7 cellular contexts compared by ENCODE assay signal in the genomic region with DNA sequence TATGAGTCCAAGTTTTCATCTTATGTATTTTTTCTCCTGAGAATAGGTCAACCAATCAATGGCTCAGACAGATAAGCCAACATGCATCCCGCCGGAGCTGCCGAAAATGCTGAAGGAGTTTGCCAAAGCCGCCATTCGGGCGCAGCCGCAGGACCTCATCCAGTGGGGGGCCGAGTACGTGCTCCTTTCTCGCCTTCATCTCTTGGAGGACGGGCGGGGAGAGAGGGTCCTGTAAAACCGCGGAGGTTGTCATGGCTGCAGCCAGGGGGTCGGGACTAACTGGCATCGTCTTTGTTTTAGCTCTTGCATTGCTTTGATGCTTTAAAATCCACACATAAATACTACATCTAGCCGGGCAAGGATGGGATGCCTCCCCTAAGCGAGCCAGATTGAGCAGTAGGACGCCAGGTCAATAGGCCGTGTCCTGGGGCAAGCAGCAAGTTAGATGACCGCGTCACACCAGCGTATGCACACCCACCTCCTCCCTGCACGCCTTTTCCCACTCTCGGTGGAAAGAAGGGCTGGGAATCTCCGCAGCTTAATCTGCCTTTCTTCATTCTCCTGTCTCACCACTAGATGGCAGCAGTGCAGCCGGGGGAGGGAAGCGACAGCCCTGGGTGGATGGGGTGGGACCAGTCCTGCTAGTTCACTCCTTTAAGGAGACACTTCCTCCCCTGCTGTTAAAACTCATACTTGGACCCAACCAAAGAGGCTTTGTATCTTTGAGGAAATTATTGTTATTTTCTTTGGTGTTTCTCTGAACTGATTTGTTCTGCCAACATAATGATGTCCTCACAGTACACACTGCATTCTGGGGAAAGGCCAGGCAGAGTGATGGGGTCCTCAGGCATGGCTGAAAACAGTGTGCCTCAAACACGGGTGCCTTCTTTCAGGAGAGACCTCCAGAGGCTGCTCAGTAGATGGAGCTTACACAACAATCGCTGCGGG. TPM values are rescaled to one million over a fixed set of nuclear protein-coding genes. Genes with fewer than 3 reads are reported as not detected.
DNase-seq lines count a peak whose midpoint lies in the region; ATAC-seq and TF ChIP-seq lines count a peak whose summit lies in the region.
"Not testable (repeated sequence)": the region's sequence is repeated elsewhere in the genome, so short reads cannot be mapped to it uniquely, and the experiment has no call there.

No MANE protein-coding gene starts in this region.

- H3K4me1 ChIP-seq in iPS-20b (ENCODE audit: insufficient read depth, low read length) = not testable (repeated sequence)

- ATAC-seq in HG03565 (IDR thresholded peaks at IDR 0.05; ENCODE audit: unreplicated experiment) = peak; percentile 40

- not testable (repeated sequence) for H3K27ac ChIP-seq in iPS-20b (ENCODE audit: low read length)

- not testable (repeated sequence) for H3K4me3 ChIP-seq in GM12865 (ENCODE audit: low read depth, low read length)
- H3K4me3 ChIP-seq in iPS-20b (ENCODE audit: low read length) = peak overlapping the region; percentile 82

- DNase-seq in GM12865 (ENCODE audit: low read depth) = not testable (repeated sequence)
- DNase-seq in NCI-H526 (lab: John Stamatoyannopoulos, UW) (peak; percentile 71 to 73), cerebellum (ENCODE audit: low spot score) (peak; percentile 40), pons (ENCODE audit: low spot score) (peak; percentile 47)
- peak; percentile 18 for DNase-seq in activated CD4-positive, alpha-beta T cell treated with anti-CD3 and anti-CD28 coated beads, Interleukin-2, amount 50 U/mL, for 1 hour

- peak overlapping the region; percentile 58; the same call in 1 of the 2 replicates for H3K9ac ChIP-seq in iPS-20b (ENCODE audit: low read depth, low read length)

- H3K27me3 ChIP-seq in iPS-20b (ENCODE audit: insufficient read depth, low read length) = peaks cover 40% of the 10 kb centered on the region

- not testable (repeated sequence) for H3K36me3 ChIP-seq in iPS-20b (ENCODE audit: insufficient read depth, low read depth, low read length)

- not testable (repeated sequence) for H3K9me3 ChIP-seq in iPS-20b (ENCODE audit: insufficient read depth, low read depth, low read length)

- peak; percentile 59 for TF ChIP-seq CTCF in GM12865 (IDR thresholded peaks at IDR 0.05; ENCODE audit: insufficient read depth, low read depth, low read length, missing control alignments)

RNA-seq across cellular contexts. Expression of a gene that starts 3.3 kb away (rescaled TPM):
- 0.64 TPM for total RNA-seq in cerebellum
